1 cellular context compared by ENCODE assay signal in genomic region chr3:154430014-154430413, GRCh38.
TF ChIP-seq lines count a peak whose summit lies in the region.

TSS of gene GPR149 (minus strand) at chr3:154430190. CDS start at chr3:154429615, 575 bp downstream.

TF ChIP-seq in HepG2, 621 proteins besides CTCF, POLR2A, EP300 and RAD21:
- TF ChIP-seq ZNF775 (CRISPR knock-in tag; IDR thresholded peaks at IDR 0.05; ENCODE audit: borderline replicate concordance), result no peak
- no peak for TF ChIP-seq ZSCAN12 (CRISPR knock-in tag; IDR thresholded peaks at IDR 0.05)
- TF ChIP-seq ZNF136 (CRISPR knock-in tag; IDR thresholded peaks at IDR 0.05; ENCODE audit: low read depth), result no peak
- no peak for TF ChIP-seq HES4 (CRISPR knock-in tag; IDR thresholded peaks at IDR 0.05; ENCODE audit: borderline replicate concordance)
- no peak for TF ChIP-seq PHF21A (CRISPR knock-in tag; IDR thresholded peaks at IDR 0.05)
- no peak for TF ChIP-seq REXO4 (CRISPR knock-in tag; IDR thresholded peaks at IDR 0.05; ENCODE audit: borderline replicate concordance)
- TF ChIP-seq ATF6 (CRISPR knock-in tag; conservative IDR thresholded peaks at IDR 0.05), result no peak
- no peak for TF ChIP-seq ZNF710 (CRISPR knock-in tag; IDR thresholded peaks at IDR 0.05; ENCODE audit: borderline replicate concordance)
- no peak for TF ChIP-seq CSRNP2 (CRISPR knock-in tag; conservative IDR thresholded peaks at IDR 0.05; ENCODE audit: low read depth)
